ENCODE assay signal across 21 cellular contexts in genomic region chr7:148979827-148980226, GRCh38. TPM values are rescaled to one million over a fixed set of nuclear protein-coding genes. Genes with fewer than 3 reads are reported as not detected.
DNase-seq lines count a peak whose midpoint lies in the region; ATAC-seq and TF ChIP-seq lines count a peak whose summit lies in the region.
"Had no signal": no experiment of that assay in that cellular context is flagged by ENCODE, and none has a peak within 500 bp of the region (broad histone marks: within the 10 kb centered on the region; RNA-seq: fewer than 3 reads in every experiment).

No MANE protein-coding gene starts in this region.

- H3K36me3 Mint-ChIP-seq in activated CD4-positive, alpha-beta T cell treated with anti-CD3 and anti-CD28 coated beads for 36 hours (ENCODE audit: low read depth): peaks cover 2% of the 10 kb centered on the region
- H3K36me3 Mint-ChIP-seq in CD4-positive, alpha-beta memory T cell: peaks cover 0 to 8% of the 10 kb centered on the region in 2 donors
- H3K36me3 Mint-ChIP-seq in activated T-cell treated with anti-CD3 and anti-CD28 coated beads, Interleukin-2, amount 50 U/mL, for 72 hours (ENCODE audit: insufficient read depth in 2 of 2): peaks cover 4 to 9% of the 10 kb centered on the region in 2 donors
- peaks cover 6% of the 10 kb centered on the region for H3K36me3 Mint-ChIP-seq in dendritic cell treated with granulocyte-macrophage colony-stimulating factor and Interleukin-4, amounts not matched to agents 40 ng/mL and 50 ng/mL, for 4 days (ENCODE audit: low read depth)

- peak overlapping the region; percentile 11 for H3K4me3 Mint-ChIP-seq in activated CD4-positive, alpha-beta T cell treated with anti-CD3 and anti-CD28 coated beads for 36 hours
- peak overlapping the region; percentile 22 to 71 (median 53) for H3K4me3 Mint-ChIP-seq in CD4-positive, alpha-beta memory T cell
- H3K4me3 Mint-ChIP-seq in activated T-cell treated with anti-CD3 and anti-CD28 coated beads, Interleukin-2, amount 50 U/mL, for 72 hours: peak overlapping the region; percentile 33 to 63
- no peak overlapping the region for H3K4me3 Mint-ChIP-seq in dendritic cell treated with granulocyte-macrophage colony-stimulating factor and Interleukin-4, amounts not matched to agents 40 ng/mL and 50 ng/mL, for 4 days

- 79 to 81% methylated on average over 9 of the region's 9 CpGs for WGBS in thyroid gland, 2 donors

- H3K27me3 ChIP-seq in CD4-positive, alpha-beta memory T cell (ENCODE audit: insufficient read depth, low read length): no peaks in the 10 kb centered on the region
- no peaks in the 10 kb centered on the region for H3K27me3 ChIP-seq in thyroid gland
- H3K27me3 ChIP-seq: ovary had no signal

- TF ChIP-seq POLR2A in thyroid gland (IDR thresholded peaks at IDR 0.05): no peak

- no peaks in the 10 kb centered on the region for H3K9me3 Mint-ChIP-seq in activated CD4-positive, alpha-beta T cell treated with anti-CD3 and anti-CD28 coated beads for 36 hours (ENCODE audit: low read depth)
- H3K9me3 Mint-ChIP-seq in CD4-positive, alpha-beta memory T cell: peaks cover 0 to 8% (median 0%) of the 10 kb centered on the region in 8 donors
- H3K9me3 Mint-ChIP-seq in activated T-cell treated with anti-CD3 and anti-CD28 coated beads, Interleukin-2, amount 50 U/mL, for 72 hours: peaks cover 3 to 6% of the 10 kb centered on the region in 2 donors
- no peaks in the 10 kb centered on the region for H3K9me3 Mint-ChIP-seq in dendritic cell treated with granulocyte-macrophage colony-stimulating factor and Interleukin-4, amounts not matched to agents 40 ng/mL and 50 ng/mL, for 4 days

- no peaks in the 10 kb centered on the region for H3K9me3 ChIP-seq in CD4-positive, alpha-beta memory T cell (ENCODE audit: control insufficient read depth in 1 of 2, low read length in 2 of 2)
- no peaks in the 10 kb centered on the region for H3K9me3 ChIP-seq in thyroid gland
- H3K9me3 ChIP-seq: heart right ventricle, ovary, SK-N-SH had no signal

- CTCF ChIA-PET in activated CD4-positive, alpha-beta T cell treated with anti-CD3 and anti-CD28 coated beads for 36 hours (lab: Charles Lee): interaction anchor here (1.0 to 2.5 kb wide), 5 partner anchors 10 to 123 kb away, joined by 3 to 8 read pairs (median 4); no protein-coding TSS in a partner anchor
- CTCF ChIA-PET in CD4-positive, alpha-beta memory T cell (lab: Charles Lee; ENCODE audit: partially characterized antibody): no interaction called here

- peaks cover 13% of the 10 kb centered on the region for H3K4me1 ChIP-seq in CD4-positive, alpha-beta memory T cell (ENCODE audit: insufficient read depth, low read length)
- peaks cover 0 to 11% of the 10 kb centered on the region in 2 donors for H3K4me1 ChIP-seq in thyroid gland

- no peaks in the 10 kb centered on the region for H3K36me3 ChIP-seq in CD4-positive, alpha-beta memory T cell (ENCODE audit: insufficient read depth, low read length)
- no peaks in the 10 kb centered on the region for H3K36me3 ChIP-seq in thyroid gland
- H3K36me3 ChIP-seq: heart right ventricle, ovary had no signal

- no peak overlapping the region for H3K4me3 ChIP-seq in CD4-positive, alpha-beta memory T cell (ENCODE audit: low read length in 2 of 2)
- H3K4me3 ChIP-seq in thyroid gland (replicated peaks in 1 of 3): no peak overlapping the region
- H3K4me3 ChIP-seq: heart right ventricle, ovary had no signal

- ATAC-seq in activated CD4-positive, alpha-beta T cell treated with anti-CD3 and anti-CD28 coated beads for 36 hours: peak; percentile 31
- peak in 1 of 2 donors; percentile 13 for ATAC-seq in activated T-cell treated with anti-CD3 and anti-CD28 coated beads, Interleukin-2, amount 50 U/mL, for 72 hours (replicated peaks in 1 of 2)
- ATAC-seq: heart right ventricle, left cardiac atrium had no signal

- POLR2A ChIA-PET in activated CD4-positive, alpha-beta T cell treated with anti-CD3 and anti-CD28 coated beads for 36 hours (lab: Charles Lee): interaction anchor here (0.7 to 0.9 kb wide), 4 partner anchors 8 to 259 kb away, joined by 3 to 4 read pairs (median 4); no protein-coding TSS in a partner anchor
- POLR2A ChIA-PET in CD4-positive, alpha-beta memory T cell (lab: Charles Lee; ENCODE audit: partially characterized antibody): no interaction called here

- peak; percentile 52 for DNase-seq in activated CD4-positive, alpha-beta T cell treated with anti-CD3 and anti-CD28 coated beads for 36 hours
- no peak for DNase-seq in activated CD4-positive, alpha-beta T cell treated with anti-CD3 and anti-CD28 coated beads, Interleukin-2, amount 50 U/mL, for 1 hour
- DNase-seq in CD4-positive, alpha-beta memory T cell: peak; percentile 40 to 60 (median 57)
- DNase-seq in activated T-cell treated with anti-CD3 and anti-CD28 coated beads, Interleukin-2, amount 50 U/mL, for 72 hours: peak in 1 of 2 donors; percentile 28
- DNase-seq in thyroid gland (no peak), NCI-H2196 treated with DMSO at 0.1 percent for 48 hours (lab: John Stamatoyannopoulos, UW; ENCODE audit: unreplicated experiment) (no peak), activated gamma-delta T cell (lab: John Stamatoyannopoulos, UW) (no peak)
- DNase-seq: DMS153; heart right ventricle; IMR-90; left cardiac atrium; NCI-H1105; NCI-H1930; NCI-H226; NCI-H748 treated with DMSO at 0.1 percent for 48 hours; ovary; SK-N-SH; stimulated activated CD4-positive, alpha-beta T cell treated with anti-CD3 and anti-CD28 coated beads, Interleukin-4, amount 100 ng/mL, for 24 hours had no signal

- H3K27ac ChIP-seq in CD4-positive, alpha-beta memory T cell (ENCODE audit: low read depth, low read length): no peak overlapping the region
- H3K27ac ChIP-seq in thyroid gland: no peak overlapping the region
- H3K27ac ChIP-seq: 22Rv1, epithelial cell of prostate, heart right ventricle, ovary had no signal

- H3K27ac Mint-ChIP-seq in activated CD4-positive, alpha-beta T cell treated with anti-CD3 and anti-CD28 coated beads for 36 hours: peak overlapping the region; percentile 72
- peak overlapping the region; percentile 40 to 84 (median 58) for H3K27ac Mint-ChIP-seq in CD4-positive, alpha-beta memory T cell
- peak overlapping the region; percentile 1 for H3K27ac Mint-ChIP-seq in activated T-cell treated with anti-CD3 and anti-CD28 coated beads, Interleukin-2, amount 50 U/mL, for 72 hours
- H3K27ac Mint-ChIP-seq in dendritic cell treated with granulocyte-macrophage colony-stimulating factor and Interleukin-4, amounts not matched to agents 40 ng/mL and 50 ng/mL, for 4 days: peak overlapping the region; percentile 27

- no peak for TF ChIP-seq CTCF in thyroid gland (IDR thresholded peaks at IDR 0.05)

- H3K27me3 Mint-ChIP-seq in activated CD4-positive, alpha-beta T cell treated with anti-CD3 and anti-CD28 coated beads for 36 hours: peaks cover 2% of the 10 kb centered on the region
- peaks cover 2 to 5% of the 10 kb centered on the region in 2 donors for H3K27me3 Mint-ChIP-seq in CD4-positive, alpha-beta memory T cell
- peaks cover 6% of the 10 kb centered on the region for H3K27me3 Mint-ChIP-seq in activated T-cell treated with anti-CD3 and anti-CD28 coated beads, Interleukin-2, amount 50 U/mL, for 72 hours (ENCODE audit: low read depth)
- H3K27me3 Mint-ChIP-seq in dendritic cell treated with granulocyte-macrophage colony-stimulating factor and Interleukin-4, amounts not matched to agents 40 ng/mL and 50 ng/mL, for 4 days: peaks cover 34% of the 10 kb centered on the region

- intact Hi-C loops in activated CD4-positive, alpha-beta T cell treated with anti-CD3 and anti-CD28 coated beads for 36 hours (cut with DNase I, micrococcal nuclease): no loop called here
- intact Hi-C loops in CD4-positive, alpha-beta memory T cell (cut with micrococcal nuclease): loop anchor here (5.0 to 10.0 kb wide), 2 partner anchors 283 to 285 kb away; partner anchors contain the start of genes CUL1 and ZNF783
- intact Hi-C loops in dendritic cell treated with granulocyte-macrophage colony-stimulating factor and Interleukin-4, amounts not matched to agents 40 ng/mL and 50 ng/mL, for 4 days (cut with micrococcal nuclease): no loop called here
- intact Hi-C loops in thyroid gland (cut with DNase I): no loop called here

- peaks cover 28% of the 10 kb centered on the region for H3K4me1 Mint-ChIP-seq in activated CD4-positive, alpha-beta T cell treated with anti-CD3 and anti-CD28 coated beads for 36 hours
- peaks cover 25 to 40% (median 34%) of the 10 kb centered on the region in 4 donors for H3K4me1 Mint-ChIP-seq in CD4-positive, alpha-beta memory T cell
- H3K4me1 Mint-ChIP-seq in activated T-cell treated with anti-CD3 and anti-CD28 coated beads, Interleukin-2, amount 50 U/mL, for 72 hours (ENCODE audit: low read depth): peaks cover 40% of the 10 kb centered on the region
- peaks cover 27% of the 10 kb centered on the region for H3K4me1 Mint-ChIP-seq in dendritic cell treated with granulocyte-macrophage colony-stimulating factor and Interleukin-4, amounts not matched to agents 40 ng/mL and 50 ng/mL, for 4 days (ENCODE audit: low read depth)

RNA-seq across cellular contexts. Expression of gene PDIA4, which starts 48.5 kb away (rescaled TPM):
- total RNA-seq in activated CD4-positive, alpha-beta T cell treated with anti-CD3 and anti-CD28 coated beads for 36 hours: 10 to 100 TPM; 88.3 to 90.1 TPM
- 10 to 100 TPM; 82.8 to 87.1 TPM for total RNA-seq in CD4-positive, alpha-beta memory T cell
- 100 to 1,000 TPM; 102 to 125 TPM for polyA plus RNA-seq in CD4-positive, alpha-beta memory T cell
- 10 to 100 TPM; 63.1 to 84.8 TPM for total RNA-seq in activated T-cell treated with anti-CD3 and anti-CD28 coated beads, Interleukin-2, amount 50 U/mL, for 72 hours
- total RNA-seq in thyroid gland: 100 to 1,000 TPM; 172 to 749 (median 498) TPM

Comparison
In these comparisons a context has a peak if more than half of its experiments do, and no peak if none do; other contexts are left out.
1. DNase-seq: peak in activated CD4-positive, alpha-beta T cell treated with anti-CD3 and anti-CD28 coated beads for 36 hours (single experiment) and CD4-positive, alpha-beta memory T cell (5 of 5); none in activated CD4-positive, alpha-beta T cell treated with anti-CD3 and anti-CD28 coated beads, Interleukin-2, amount 50 U/mL, for 1 hour (single experiment), thyroid gland (0 of 2), NCI-H2196 treated with DMSO at 0.1 percent for 48 hours (single experiment) and activated gamma-delta T cell (single experiment).
2. H3K27ac Mint-ChIP-seq: peak in every context shown above with its lines; median percentile 72 in activated CD4-positive, alpha-beta T cell treated with anti-CD3 and anti-CD28 coated beads for 36 hours; 58 in CD4-positive, alpha-beta memory T cell; 27 in dendritic cell treated with granulocyte-macrophage colony-stimulating factor and Interleukin-4, amounts not matched to agents 40 ng/mL and 50 ng/mL, for 4 days; 1 in activated T-cell treated with anti-CD3 and anti-CD28 coated beads, Interleukin-2, amount 50 U/mL, for 72 hours.